ENCODE assay signal across 1 cellular context in the genomic region with DNA sequence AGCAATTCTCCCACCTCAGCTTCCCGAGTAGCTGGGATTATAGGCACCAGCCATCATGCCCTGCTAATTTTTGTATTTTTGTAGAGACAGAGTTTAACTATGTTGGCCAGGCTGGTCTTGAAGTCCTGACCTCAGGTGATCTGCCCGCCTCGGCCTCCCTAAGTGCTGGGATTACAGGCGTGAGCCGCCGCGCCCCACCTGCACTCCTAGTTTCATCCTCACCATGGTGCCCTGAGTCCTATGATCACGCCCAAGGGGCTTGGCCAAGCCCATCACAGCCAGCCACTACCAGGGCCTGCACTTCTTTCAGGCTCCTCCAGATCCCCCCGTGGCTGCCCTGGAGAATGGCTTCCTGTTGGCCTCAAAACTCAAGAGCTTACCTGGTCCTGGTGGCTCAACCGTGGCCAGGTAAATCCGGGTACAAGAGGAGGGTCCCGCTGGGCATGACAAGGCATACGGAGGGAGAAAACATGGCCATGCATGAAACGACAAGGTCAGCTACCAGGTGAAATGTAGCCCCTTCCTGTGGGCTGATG.
TF ChIP-seq lines count a peak whose summit lies in the region.

No MANE protein-coding gene starts in this region.

TF ChIP-seq in HCT116, 20 proteins besides CTCF, POLR2A, EP300 and RAD21 (continued from another document):
- TF ChIP-seq YY1 (IDR thresholded peaks at IDR 0.05; ENCODE audit: extremely low read depth, insufficient replicate concordance, low read depth, low read length): no peak
TF ChIP-seq in HCT116: peak in this region for 0.
